21 cellular contexts compared by ENCODE assay signal in genomic region chr10:11006428-11006825, GRCh38.
"Had no signal": no experiment of that assay in that cellular context is flagged by ENCODE, and none has a peak within 500 bp of the region (broad histone marks: within the 10 kb centered on the region; RNA-seq: fewer than 3 reads in every experiment).

No MANE protein-coding gene starts in this region.

- ATAC-seq: activated naive CD8-positive, alpha-beta T cell treated with anti-CD3 and anti-CD28 coated beads, Interleukin-2, amount 50 U/mL, for 24 hours; activated T-helper 17 cell treated with anti-CD3 and anti-CD28 coated beads, Interleukin-2, amount 50 U/mL, for 72 hours; effector memory CD8-positive, alpha-beta T cell; stimulated activated naive B cell treated with anti-CD40 and anti-IgM and Interleukin-4, amounts not matched to agents 10 μg/mL and 1 μg/mL and 100 μg/mL, for 72 hours; WTC11 had no signal

- H3K9me3 ChIP-seq: neutrophil, sigmoid colon, tibial artery, vagina had no signal

- H3K36me3 Mint-ChIP-seq: activated CD4-positive, alpha-beta memory T cell treated with anti-CD3 and anti-CD28 coated beads for 36 hours; stimulated activated naive B cell treated with anti-CD40 and anti-IgM and Interleukin-4, amounts not matched to agents 10 μg/mL and 1 μg/mL and 100 μg/mL, for 72 hours; WTC11 had no signal

- H3K9ac ChIP-seq: parathyroid adenoma had no signal

- H2AFZ ChIP-seq: parathyroid adenoma had no signal

- H3K27ac ChIP-seq: neutrophil, parathyroid adenoma, sigmoid colon, SK-N-MC, tibial artery, vagina had no signal

- H3K4me1 Mint-ChIP-seq: stimulated activated naive B cell treated with anti-CD40 and anti-IgM and Interleukin-4, amounts not matched to agents 10 μg/mL and 1 μg/mL and 100 μg/mL, for 72 hours had no signal

- H3K27me3 ChIP-seq: sigmoid colon, tibial artery, vagina had no signal

- H3K4me1 ChIP-seq: parathyroid adenoma, tibial artery, vagina had no signal

- H3K27ac Mint-ChIP-seq: activated CD4-positive, alpha-beta memory T cell treated with anti-CD3 and anti-CD28 coated beads for 36 hours; activated naive CD4-positive, alpha-beta T cell treated with anti-CD3 and anti-CD28 coated beads for 36 hours; activated naive CD8-positive, alpha-beta T cell treated with anti-CD3 and anti-CD28 coated beads, Interleukin-2, amount 50 U/mL, for 24 hours; activated T-helper 17 cell treated with anti-CD3 and anti-CD28 coated beads, Interleukin-2, amount 50 U/mL, for 72 hours; effector memory CD8-positive, alpha-beta T cell; stimulated activated naive B cell treated with anti-CD40 and anti-IgM and Interleukin-4, amounts not matched to agents 10 μg/mL and 1 μg/mL and 100 μg/mL, for 72 hours; T-helper 2 cell treated with Interferon-gamma antibody and Interleukin-4, amounts not matched to agents 5 μg/mL and 100 μg/mL, for 36 hours; WTC11 had no signal

- H3K4me3 ChIP-seq: SK-N-MC, tibial artery, vagina had no signal

- H3K36me3 ChIP-seq: neutrophil, sigmoid colon, tibial artery, vagina had no signal

- H3K9me3 Mint-ChIP-seq: activated CD4-positive, alpha-beta memory T cell treated with anti-CD3 and anti-CD28 coated beads for 36 hours; activated naive CD4-positive, alpha-beta T cell treated with anti-CD3 and anti-CD28 coated beads for 36 hours; activated naive CD8-positive, alpha-beta T cell treated with anti-CD3 and anti-CD28 coated beads, Interleukin-2, amount 50 U/mL, for 24 hours; activated T-helper 17 cell treated with anti-CD3 and anti-CD28 coated beads, Interleukin-2, amount 50 U/mL, for 72 hours; effector memory CD8-positive, alpha-beta T cell; stimulated activated naive B cell treated with anti-CD40 and anti-IgM and Interleukin-4, amounts not matched to agents 10 μg/mL and 1 μg/mL and 100 μg/mL, for 72 hours; T-helper 2 cell treated with Interferon-gamma antibody and Interleukin-4, amounts not matched to agents 5 μg/mL and 100 μg/mL, for 36 hours; WTC11 had no signal

- H3K4me3 Mint-ChIP-seq: activated CD4-positive, alpha-beta memory T cell treated with anti-CD3 and anti-CD28 coated beads for 36 hours; activated naive CD4-positive, alpha-beta T cell treated with anti-CD3 and anti-CD28 coated beads for 36 hours; activated naive CD8-positive, alpha-beta T cell treated with anti-CD3 and anti-CD28 coated beads, Interleukin-2, amount 50 U/mL, for 24 hours; activated T-helper 17 cell treated with anti-CD3 and anti-CD28 coated beads, Interleukin-2, amount 50 U/mL, for 72 hours; effector memory CD8-positive, alpha-beta T cell; stimulated activated naive B cell treated with anti-CD40 and anti-IgM and Interleukin-4, amounts not matched to agents 10 μg/mL and 1 μg/mL and 100 μg/mL, for 72 hours; T-helper 2 cell treated with Interferon-gamma antibody and Interleukin-4, amounts not matched to agents 5 μg/mL and 100 μg/mL, for 36 hours; WTC11 had no signal

- DNase-seq: activated CD4-positive, alpha-beta memory T cell treated with anti-CD3 and anti-CD28 coated beads for 36 hours; activated CD4-positive, alpha-beta T cell treated with anti-CD3 and anti-CD28 coated beads for 4 hours; activated naive CD4-positive, alpha-beta T cell treated with anti-CD3 and anti-CD28 coated beads for 36 hours; activated naive CD8-positive, alpha-beta T cell treated with anti-CD3 and anti-CD28 coated beads, Interleukin-2, amount 50 U/mL, for 24 hours; activated T-cell treated with anti-CD3 and anti-CD28 coated beads, Interleukin-2, amount 50 U/mL, for 1 hour; dermis blood vessel endothelial cell; effector memory CD8-positive, alpha-beta T cell; foreskin fibroblast; hippocampal formation; islet precursor cell; mammary epithelial cell; sigmoid colon; stimulated activated naive B cell treated with anti-CD40 and anti-IgM and Interleukin-4, amounts not matched to agents 10 μg/mL and 1 μg/mL and 100 μg/mL, for 72 hours; tibial artery had no signal
